In the genomic region with DNA sequence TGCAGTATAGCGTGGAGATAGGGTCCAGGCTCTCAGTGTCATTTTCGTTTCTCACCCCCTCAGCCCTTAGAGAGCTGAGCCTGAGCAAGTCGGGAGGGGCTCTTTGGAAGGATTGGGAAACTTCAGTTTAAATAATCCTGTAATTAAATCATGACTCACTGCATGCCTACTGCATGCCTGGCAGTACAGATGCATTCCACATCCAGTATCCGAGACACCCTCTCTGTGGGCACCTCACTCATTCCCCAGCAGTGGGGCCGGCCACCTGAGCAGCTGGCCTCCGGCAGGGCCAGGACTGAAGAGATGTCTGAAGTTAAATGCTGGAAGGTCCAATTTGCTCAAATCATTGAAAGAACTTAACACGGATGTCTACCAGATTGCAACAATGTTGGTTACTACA, we compare ENCODE assay signal across 1 cellular context.
TF ChIP-seq lines count a peak whose summit lies in the region.

No MANE protein-coding gene starts in this region.

TF ChIP-seq in GM23338, 12 proteins besides CTCF, POLR2A, EP300 and RAD21 (continued from another document):
- TF ChIP-seq ZNF462 (CRISPR knock-in tag; IDR thresholded peaks at IDR 0.05): no peak
- no peak for TF ChIP-seq REST (IDR thresholded peaks at IDR 0.05; ENCODE audit: unreplicated experiment)
- no peak for TF ChIP-seq ZNF114 (CRISPR knock-in tag; IDR thresholded peaks at IDR 0.05)
- TF ChIP-seq JUNB (IDR thresholded peaks at IDR 0.05; ENCODE audit: unreplicated experiment): no peak
- no peak for TF ChIP-seq ETS1 (IDR thresholded peaks at IDR 0.05)
- TF ChIP-seq STAT1 (IDR thresholded peaks at IDR 0.05; ENCODE audit: unreplicated experiment): no peak
- no peak for TF ChIP-seq NANOG (IDR thresholded peaks at IDR 0.05; ENCODE audit: borderline replicate concordance)
- no peak for TF ChIP-seq ZNF331 (CRISPR knock-in tag; IDR thresholded peaks at IDR 0.05; ENCODE audit: low read depth)
